ENCODE assay signal across 27 cellular contexts in the genomic region with DNA sequence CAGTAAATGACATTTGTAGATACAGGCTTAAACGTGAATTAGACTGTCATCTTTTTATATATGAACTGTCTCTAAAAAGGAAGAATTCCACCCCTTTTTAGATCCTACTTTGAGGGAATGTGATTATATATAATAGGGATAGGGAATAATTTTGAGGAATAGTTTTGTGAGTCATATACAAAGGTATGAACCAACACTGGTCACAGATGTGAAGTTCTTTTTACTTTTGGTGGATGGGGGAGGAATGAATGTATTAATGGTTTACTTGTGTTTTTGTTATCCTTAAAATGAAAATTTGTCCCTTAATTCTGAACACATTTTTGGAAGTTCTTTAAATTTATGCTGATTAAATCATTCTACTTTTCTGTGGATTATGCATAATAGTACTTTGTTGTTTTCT. TPM values are rescaled to one million over a fixed set of nuclear protein-coding genes. Genes with fewer than 3 reads are reported as not detected.
DNase-seq lines count a peak whose midpoint lies in the region; ATAC-seq, FAIRE-seq and TF ChIP-seq lines count a peak whose summit lies in the region.
"Had no signal": no experiment of that assay in that cellular context is flagged by ENCODE, and none has a peak within 500 bp of the region (broad histone marks: within the 10 kb centered on the region; RNA-seq: fewer than 3 reads in every experiment).

No MANE protein-coding gene starts in this region.

- no peak for TF ChIP-seq EP300 in A549 (IDR thresholded peaks at IDR 0.05)

- peaks cover 63% of the 10 kb centered on the region for H3K4me1 Mint-ChIP-seq in astrocyte (ENCODE audit: low read depth, unreplicated experiment)
- peaks cover 25% of the 10 kb centered on the region for H3K4me1 Mint-ChIP-seq in activated T-helper 17 cell treated with anti-CD3 and anti-CD28 coated beads, Interleukin-2, amount 50 U/mL, for 72 hours

- TF ChIP-seq RAD21 in A549 (conservative IDR thresholded peaks at IDR 0.05 in 1 of 2, IDR thresholded peaks at IDR 0.05 in 1 of 2): no peak

- WGBS in A549 (ENCODE audit: missing lambda C conversion rate): 19% methylated on average over 1 of the region's 1 CpG

- H3K4me3 ChIP-seq in A549 (no peak overlapping the region), astrocyte (ENCODE audit: insufficient read depth, low read depth, low read length) (peak overlapping the region; percentile 22)
- H3K4me3 ChIP-seq: body of pancreas, MG63 had no signal

- peaks cover 6% of the 10 kb centered on the region for H3K36me3 Mint-ChIP-seq in astrocyte (ENCODE audit: low read depth, unreplicated experiment)
- no peaks in the 10 kb centered on the region for H3K36me3 Mint-ChIP-seq in activated T-helper 17 cell treated with anti-CD3 and anti-CD28 coated beads, Interleukin-2, amount 50 U/mL, for 72 hours (ENCODE audit: low read depth)
- H3K36me3 Mint-ChIP-seq: natural killer cell had no signal

- peaks cover 65% of the 10 kb centered on the region for H3K4me1 ChIP-seq in A549
- H3K4me1 ChIP-seq in astrocyte (ENCODE audit: insufficient read depth, low read length): peaks cover 46% of the 10 kb centered on the region

- peak overlapping the region; percentile 58 for H3K27ac Mint-ChIP-seq in astrocyte (ENCODE audit: unreplicated experiment)
- no peak overlapping the region for H3K27ac Mint-ChIP-seq in activated T-helper 17 cell treated with anti-CD3 and anti-CD28 coated beads, Interleukin-2, amount 50 U/mL, for 72 hours
- H3K27ac Mint-ChIP-seq: activated CD4-positive, alpha-beta memory T cell treated with anti-CD3 and anti-CD28 coated beads, Interleukin-2, amount 10 ng/mL, durations not matched to agents 7 days and 5 days; activated naive CD4-positive, alpha-beta T cell treated with anti-CD3 and anti-CD28 coated beads, Interleukin-2, amount 50 U/mL, for 24 hours; T-helper 1 cell treated with Interleukin-12 subunit alpha and Interleukin-12 subunit beta and Interleukin-4 antibody, amounts not matched to agents 30 μg/mL and 1 μg/mL, for 36 hours had no signal

- TF ChIP-seq CTCF in A549 (IDR thresholded peaks at IDR 0.05) (no peak), astrocyte (IDR thresholded peaks at IDR 0.05; ENCODE audit: insufficient read depth, low read depth, low read length) (no peak)

- H2AFZ ChIP-seq in astrocyte (ENCODE audit: low read depth, low read length): no peak overlapping the region

- no peaks in the 10 kb centered on the region for H3K9me3 Mint-ChIP-seq in astrocyte (ENCODE audit: unreplicated experiment)
- no peaks in the 10 kb centered on the region for H3K9me3 Mint-ChIP-seq in activated T-helper 17 cell treated with anti-CD3 and anti-CD28 coated beads, Interleukin-2, amount 50 U/mL, for 72 hours
- H3K9me3 Mint-ChIP-seq: activated CD4-positive, alpha-beta memory T cell treated with anti-CD3 and anti-CD28 coated beads, Interleukin-2, amount 10 ng/mL, durations not matched to agents 7 days and 5 days; activated naive CD4-positive, alpha-beta T cell treated with anti-CD3 and anti-CD28 coated beads, Interleukin-2, amount 50 U/mL, for 24 hours; natural killer cell; T-helper 1 cell treated with Interleukin-12 subunit alpha and Interleukin-12 subunit beta and Interleukin-4 antibody, amounts not matched to agents 30 μg/mL and 1 μg/mL, for 36 hours had no signal

- POLR2A ChIA-PET in A549 (lab: Yijun Ruan, JAX): no interaction called here

- H3K27ac ChIP-seq in A549 (no peak overlapping the region), astrocyte (ENCODE audit: low read depth, low read length) (peak overlapping the region; percentile 73)
- H3K27ac ChIP-seq: body of pancreas, WERI-Rb-1 had no signal

- H4K20me1 ChIP-seq in astrocyte (ENCODE audit: insufficient read depth, low read length): peaks cover 36% of the 10 kb centered on the region

- peaks cover 99% of the 10 kb centered on the region for H3K79me2 ChIP-seq in astrocyte (ENCODE audit: insufficient read depth, low read length)

- no peak for TF ChIP-seq POLR2A in A549 (IDR thresholded peaks at IDR 0.05; ENCODE audit: low read length)

- H3K4me2 ChIP-seq in A549: peak overlapping the region; percentile 56
- peak overlapping the region; percentile 73 for H3K4me2 ChIP-seq in astrocyte (ENCODE audit: low read length)

- H3K9ac ChIP-seq in astrocyte (ENCODE audit: low read length): peak overlapping the region; percentile 23

- no peaks in the 10 kb centered on the region for H3K27me3 Mint-ChIP-seq in astrocyte (ENCODE audit: low read depth, unreplicated experiment)
- no peaks in the 10 kb centered on the region for H3K27me3 Mint-ChIP-seq in activated T-helper 17 cell treated with anti-CD3 and anti-CD28 coated beads, Interleukin-2, amount 50 U/mL, for 72 hours
- H3K27me3 Mint-ChIP-seq: activated CD4-positive, alpha-beta memory T cell treated with anti-CD3 and anti-CD28 coated beads, Interleukin-2, amount 10 ng/mL, durations not matched to agents 7 days and 5 days; activated naive CD4-positive, alpha-beta T cell treated with anti-CD3 and anti-CD28 coated beads, Interleukin-2, amount 50 U/mL, for 24 hours had no signal

- CTCF ChIA-PET in A549 (lab: Yijun Ruan, JAX): no interaction called here

- peak overlapping the region; percentile 14 for H3K4me3 Mint-ChIP-seq in astrocyte (ENCODE audit: unreplicated experiment)
- H3K4me3 Mint-ChIP-seq in activated T-helper 17 cell treated with anti-CD3 and anti-CD28 coated beads, Interleukin-2, amount 50 U/mL, for 72 hours: no peak overlapping the region
- H3K4me3 Mint-ChIP-seq: activated CD4-positive, alpha-beta memory T cell treated with anti-CD3 and anti-CD28 coated beads, Interleukin-2, amount 10 ng/mL, durations not matched to agents 7 days and 5 days; activated naive CD4-positive, alpha-beta T cell treated with anti-CD3 and anti-CD28 coated beads, Interleukin-2, amount 50 U/mL, for 24 hours; natural killer cell; T-helper 1 cell treated with Interleukin-12 subunit alpha and Interleukin-12 subunit beta and Interleukin-4 antibody, amounts not matched to agents 30 μg/mL and 1 μg/mL, for 36 hours had no signal

- FAIRE-seq in A549 (lab: Jason Lieb, UNC): no peak
- no peak for FAIRE-seq in astrocyte (lab: Jason Lieb, UNC)
- FAIRE-seq: endothelial cell of umbilical vein, GM12891, small intestine had no signal

- ATAC-seq in A549 (no peak), GM18907 (IDR thresholded peaks at IDR 0.05; ENCODE audit: unreplicated experiment) (no peak)
- ATAC-seq in activated T-helper 17 cell treated with anti-CD3 and anti-CD28 coated beads, Interleukin-2, amount 50 U/mL, for 72 hours (replicated peaks): no peak
- ATAC-seq: body of pancreas, natural killer cell had no signal

- H3K27me3 ChIP-seq in astrocyte (ENCODE audit: insufficient read depth, low read length): no peaks in the 10 kb centered on the region
- H3K27me3 ChIP-seq: body of pancreas, MG63 had no signal

- H3K9me3 ChIP-seq in A549 (no peaks in the 10 kb centered on the region), astrocyte (ENCODE audit: insufficient read depth, low read depth, low read length) (no peaks in the 10 kb centered on the region)
- H3K9me3 ChIP-seq: body of pancreas, MG63 had no signal

- no peaks in the 10 kb centered on the region for H3K36me3 ChIP-seq in astrocyte (ENCODE audit: insufficient read depth, low read length)
- H3K36me3 ChIP-seq: WERI-Rb-1 had no signal

- DNase-seq in A549 (ENCODE audit: low read depth in 1 of 2, low spot score in 1 of 2) (no peak), HS-5 (ENCODE audit: low read depth) (peak; percentile 42), astrocyte (ENCODE audit: low read depth) (peak; percentile 61), hepatic stellate cell (ENCODE audit: low spot score) (peak; percentile 33), cerebellum (ENCODE audit: low spot score) (no peak)
- DNase-seq in stimulated activated CD4-positive, alpha-beta T cell treated with anti-CD3 and anti-CD28 coated beads, Interleukin-4, amount 100 ng/mL, for 4 hours: no peak
- DNase-seq: 8988T; activated CD4-positive, alpha-beta memory T cell treated with anti-CD3 and anti-CD28 coated beads, Interleukin-2, amount 10 ng/mL, durations not matched to agents 7 days and 5 days; activated T-cell treated with anti-CD3 and anti-CD28 coated beads, Interleukin-2, amount 50 U/mL, for 1 hour; body of pancreas; C1 segment of cervical spinal cord; GF-D8; glutamatergic neuron; mesendoderm; natural killer cell; NCI-H446; small intestine; stimulated activated CD8-positive, alpha-beta memory T cell treated with anti-CD3 and anti-CD28 coated beads, Interleukin-4, amount 100 ng/mL, for 48 hours; substantia nigra; WERI-Rb-1 had no signal

TF ChIP-seq in A549, 52 proteins besides CTCF, POLR2A, EP300 and RAD21:
- TF ChIP-seq FOSL2 (IDR thresholded peaks at IDR 0.05) (no peak), FOSL2 (CRISPR knock-in tag; IDR thresholded peaks at IDR 0.05) (peak; percentile 30), TFCP2L1 (CRISPR knock-in tag; IDR thresholded peaks at IDR 0.05) (no peak), ZSCAN20 (CRISPR knock-in tag; IDR thresholded peaks at IDR 0.05) (no peak), NFE2L2 (conservative IDR thresholded peaks at IDR 0.05; ENCODE audit: low read length) (no peak), TP53 (CRISPR knock-in tag; IDR thresholded peaks at IDR 0.05) (no peak)

RNA-seq across cellular contexts. Expression of a gene that starts 30.4 kb away (rescaled TPM):
- polyA plus RNA-seq in A549 (2011; rRNA removed) (23.5 and 28.6 TPM in 2 replicates), A549 (2017; fragmentation: RNase III; extraction: RNeasy Plus Mini Kit Qiagen cat#74134 plus additional on column Dnase treatment) (13.3 to 14.9 TPM (median 14.1 TPM) in 3 replicates)
- 5.4 and 5.8 TPM in 2 replicates for polyA plus RNA-seq in A549 (2012; cell fraction: cytosol; rRNA removed)
- 4.6 and 6.9 TPM in 2 replicates for polyA plus RNA-seq in A549 (2012; cell fraction: nucleus; rRNA removed)
- polyA minus RNA-seq in A549 (2011; rRNA and poly(A)+ RNA removed): 23.8 and 26.8 TPM in 2 replicates
- total RNA-seq in astrocyte (54.1 and 60.9 TPM in 2 replicates), cerebellum (78.7 TPM)
- total RNA-seq in activated T-helper 17 cell treated with anti-CD3 and anti-CD28 coated beads, Interleukin-2, amount 50 U/mL, for 72 hours: 10 to 100 TPM; 11.0 to 12.8 TPM

Comparison
In these comparisons a context has a peak if more than half of its experiments do, and no peak if none do; other contexts are left out.
1. DNase-seq: peak in HS-5 (single experiment), astrocyte (single experiment) and hepatic stellate cell (single experiment); none in A549 (0 of 2), cerebellum (single experiment) and stimulated activated CD4-positive, alpha-beta T cell treated with anti-CD3 and anti-CD28 coated beads, Interleukin-4, amount 100 ng/mL, for 4 hours (0 of 2).